In genomic region chr17:38341035-38341721, GRCh38 we compare ENCODE assay signal across 9 cellular contexts. TPM values are rescaled to one million over a fixed set of nuclear protein-coding genes. Genes with fewer than 3 reads are reported as not detected.
DNase-seq lines count a peak whose midpoint lies in the region; ATAC-seq and TF ChIP-seq lines count a peak whose summit lies in the region.
"Had no signal": no experiment of that assay in that cellular context is flagged by ENCODE, and none has a peak within 500 bp of the region (broad histone marks: within the 10 kb centered on the region; RNA-seq: fewer than 3 reads in every experiment).

No MANE protein-coding gene starts in this region.

- no peaks in the 10 kb centered on the region for H3K36me3 ChIP-seq in Peyer's patch
- no peaks in the 10 kb centered on the region for H3K36me3 ChIP-seq in heart left ventricle

- ATAC-seq in heart left ventricle (peak; percentile 75 to 88 (median 83)), GM18907 (IDR thresholded peaks at IDR 0.05; ENCODE audit: unreplicated experiment) (no peak)

- 47 to 53% (median 50%) methylated on average over 4 to 5 of the region's 5 CpGs for WGBS in heart left ventricle, 4 donors

- H3K4me3 ChIP-seq in Peyer's patch: no peak overlapping the region
- no peak overlapping the region for H3K4me3 ChIP-seq in heart left ventricle

- H3K27me3 ChIP-seq in Peyer's patch (no peaks in the 10 kb centered on the region), heart left ventricle (no peaks in the 10 kb centered on the region)

- TF ChIP-seq CTCF in Peyer's patch (IDR thresholded peaks at IDR 0.05) (no peak), heart left ventricle (IDR thresholded peaks at IDR 0.05) (no peak), GM20000 (IDR thresholded peaks at IDR 0.05; ENCODE audit: extremely low read depth, missing control alignments) (no peak)

- no peak for TF ChIP-seq POLR2A in Peyer's patch (IDR thresholded peaks at IDR 0.05)
- no peak for TF ChIP-seq POLR2A in heart left ventricle (IDR thresholded peaks at IDR 0.05)

- no peak overlapping the region for H3K27ac ChIP-seq in Peyer's patch
- no peak overlapping the region for H3K27ac ChIP-seq in heart left ventricle

- DNase-seq in NCI-H1436 (lab: John Stamatoyannopoulos, UW) (peak; percentile 77), NCI-H1436 treated with DMSO at 0.1 percent for 48 hours (lab: John Stamatoyannopoulos, UW) (no peak), Peyer's patch (peak in 2 of 3 donors; percentile 51 to 64), heart left ventricle (peak; percentile 44 to 80 (median 78)), superior temporal gyrus (ENCODE audit: extremely low spot score) (peak; percentile 92), GM20000 (ENCODE audit: low spot score) (no peak)
- DNase-seq in activated CD4-positive, alpha-beta T cell treated with anti-CD3 and anti-CD28 coated beads for 48 hours: no peak
- DNase-seq: 8988T had no signal

- intact Hi-C loops in heart left ventricle (cut with DNase I): loop anchor here in 3 of 10 donors (5.0 to 10.0 kb wide), 3 partner anchors 41 to 324 kb away; no protein-coding TSS in a partner anchor

- H3K4me1 ChIP-seq in Peyer's patch (no peaks in the 10 kb centered on the region), heart left ventricle (peaks cover 0 to 8% (median 0%) of the 10 kb centered on the region in 12 donors)

- H3K9me3 ChIP-seq in Peyer's patch: no peaks in the 10 kb centered on the region
- H3K9me3 ChIP-seq in heart left ventricle: no peaks in the 10 kb centered on the region

RNA-seq across cellular contexts. Expression of gene GPR179, which starts 2.6 kb away (rescaled TPM):
- under 1 TPM in 2 of 4 donors, not detected in 2; 0.13 to 0.18 TPM for total RNA-seq in Peyer's patch
- under 1 TPM in 4 of 9 donors, not detected in 5; 0.04 to 0.25 (median 0.08) TPM for total RNA-seq in heart left ventricle
- polyA plus RNA-seq in heart left ventricle: under 1 TPM; 0.03 to 0.08 TPM

RNA-seq across cellular contexts. Expression of gene SOCS7, which starts 10.5 kb away (rescaled TPM):
- 10 to 100 TPM; 14.2 to 24.5 (median 16.1) TPM for total RNA-seq in Peyer's patch
- 10 to 100 TPM; 11.4 to 19.2 (median 15.0) TPM for total RNA-seq in heart left ventricle
- polyA plus RNA-seq in heart left ventricle: 10 to 100 TPM in 1 of 2 donors, 1 to 10 TPM in 1; 5.1 to 10.2 TPM

RNA-seq across cellular contexts. Expression of gene MRPL45, which starts 44.2 kb away (rescaled TPM):
- total RNA-seq in Peyer's patch (10 to 100 TPM in 3 of 4 donors, 1 to 10 TPM in 1; 6.6 to 23.8 (median 17.8) TPM), heart left ventricle (10 to 100 TPM; 26.0 to 46.3 (median 35.1) TPM)
- 10 to 100 TPM; 27.1 to 36.8 TPM for polyA plus RNA-seq in heart left ventricle

Comparison
In these comparisons a context has a peak if more than half of its experiments do, and no peak if none do; other contexts are left out.
1. DNase-seq: peak in NCI-H1436 (single experiment), Peyer's patch (2 of 3), heart left ventricle (5 of 5) and superior temporal gyrus (single experiment); none in NCI-H1436 treated with DMSO at 0.1 percent for 48 hours (single experiment), activated CD4-positive, alpha-beta T cell treated with anti-CD3 and anti-CD28 coated beads for 48 hours (single experiment) and GM20000 (single experiment).